19 cellular contexts compared by ENCODE assay signal in genomic region chr16:85624646-85625045, GRCh38.
"Had no signal": no experiment of that assay in that cellular context is flagged by ENCODE, and none has a peak within 500 bp of the region (broad histone marks: within the 10 kb centered on the region; RNA-seq: fewer than 3 reads in every experiment).

No MANE protein-coding gene starts in this region.

- H3K27me3 ChIP-seq: hepatocyte, neutrophil, spleen, testis, upper lobe of left lung had no signal

- H2AFZ ChIP-seq: hepatocyte, parathyroid adenoma had no signal

- DNase-seq: activated CD4-positive, alpha-beta memory T cell treated with anti-CD3 and anti-CD28 coated beads for 36 hours; activated CD4-positive, alpha-beta T cell treated with anti-CD3 and anti-CD28 coated beads for 36 hours; activated naive CD8-positive, alpha-beta T cell treated with anti-CD3 and anti-CD28 coated beads for 36 hours; amniotic stem cell; effector memory CD8-positive, alpha-beta T cell; foreskin fibroblast; left cardiac atrium; mesendoderm; natural killer cell; spleen; stimulated activated CD4-positive, alpha-beta T cell treated with anti-CD3 and anti-CD28 coated beads, Interleukin-4, amount 100 ng/mL, for 4 hours; T-helper 17 cell; testis had no signal

- H3K9me3 ChIP-seq: neutrophil, testis had no signal

- H3K4me2 ChIP-seq: hepatocyte had no signal

- H3K27me3 Mint-ChIP-seq: activated CD4-positive, alpha-beta memory T cell treated with anti-CD3 and anti-CD28 coated beads for 36 hours; activated CD4-positive, alpha-beta T cell treated with anti-CD3 and anti-CD28 coated beads for 36 hours; activated naive CD8-positive, alpha-beta T cell treated with anti-CD3 and anti-CD28 coated beads for 36 hours; effector memory CD8-positive, alpha-beta T cell; stimulated activated memory B cell treated with anti-CD40 and anti-IgM and Interleukin-4, amounts not matched to agents 10 μg/mL and 1 μg/mL and 100 μg/mL, for 72 hours; T-helper 17 cell had no signal

- H3K27ac ChIP-seq: hepatocyte, neutrophil, parathyroid adenoma, spleen, testis, upper lobe of left lung had no signal

- FAIRE-seq: islet of Langerhans had no signal

- H3K4me3 ChIP-seq: hepatocyte, spleen, testis, upper lobe of left lung had no signal

- H3K4me3 Mint-ChIP-seq: activated CD4-positive, alpha-beta memory T cell treated with anti-CD3 and anti-CD28 coated beads for 36 hours; activated CD4-positive, alpha-beta T cell treated with anti-CD3 and anti-CD28 coated beads for 36 hours; activated naive CD8-positive, alpha-beta T cell treated with anti-CD3 and anti-CD28 coated beads for 36 hours; stimulated activated memory B cell treated with anti-CD40 and anti-IgM and Interleukin-4, amounts not matched to agents 10 μg/mL and 1 μg/mL and 100 μg/mL, for 72 hours; T-helper 17 cell had no signal

- H3K9me3 Mint-ChIP-seq: effector memory CD8-positive, alpha-beta T cell; natural killer cell; stimulated activated memory B cell treated with anti-CD40 and anti-IgM and Interleukin-4, amounts not matched to agents 10 μg/mL and 1 μg/mL and 100 μg/mL, for 72 hours had no signal

- H3K27ac Mint-ChIP-seq: activated CD4-positive, alpha-beta memory T cell treated with anti-CD3 and anti-CD28 coated beads for 36 hours; activated CD4-positive, alpha-beta T cell treated with anti-CD3 and anti-CD28 coated beads for 36 hours; activated naive CD8-positive, alpha-beta T cell treated with anti-CD3 and anti-CD28 coated beads for 36 hours; stimulated activated memory B cell treated with anti-CD40 and anti-IgM and Interleukin-4, amounts not matched to agents 10 μg/mL and 1 μg/mL and 100 μg/mL, for 72 hours; T-helper 17 cell had no signal

- H3K9ac ChIP-seq: parathyroid adenoma had no signal

- ATAC-seq: activated CD4-positive, alpha-beta T cell treated with anti-CD3 and anti-CD28 coated beads for 36 hours; effector memory CD8-positive, alpha-beta T cell; left cardiac atrium; natural killer cell; stimulated activated memory B cell treated with anti-CD40 and anti-IgM and Interleukin-4, amounts not matched to agents 10 μg/mL and 1 μg/mL and 100 μg/mL, for 72 hours; T-helper 17 cell had no signal
